Comparison of ENCODE assay signal across 8 cellular contexts in the genomic region with DNA sequence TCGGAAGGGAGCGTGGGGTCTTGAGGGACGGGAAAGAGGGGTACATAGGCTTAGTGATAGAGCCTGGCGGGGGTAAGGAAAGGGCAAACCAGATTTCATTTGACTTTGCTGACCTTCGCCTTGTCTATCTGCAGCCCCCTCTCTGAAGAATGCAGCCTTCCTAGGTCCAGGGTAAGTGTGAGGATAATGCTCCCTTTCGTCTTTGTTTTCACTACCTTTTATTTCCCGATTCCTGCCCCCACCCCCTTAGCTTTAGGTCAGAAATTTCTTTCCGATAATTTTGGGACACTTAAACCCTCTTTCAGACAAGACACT. TPM values are rescaled to one million over a fixed set of nuclear protein-coding genes. Genes with fewer than 3 reads are reported as not detected.
A peak's percentile ranks its signal among the peaks of the same experiment; 100 is the strongest.
DNase-seq lines count a peak whose midpoint lies in the region; ATAC-seq and TF ChIP-seq lines count a peak whose summit lies in the region.

No MANE protein-coding gene starts in this region.

- H3K9me3 Mint-ChIP-seq in T-helper 2 cell treated with Interferon-gamma antibody and Interleukin-4, amounts not matched to agents 5 μg/mL and 100 μg/mL, for 36 hours = no peaks in the 10 kb centered on the region

- intact Hi-C loops in testis (cut with DNase I; ENCODE audit: low total_unique reads) = no loop called here

- DNase-seq in T-helper 2 cell treated with Interferon-gamma antibody and Interleukin-4, amounts not matched to agents 5 μg/mL and 100 μg/mL, for 36 hours (ENCODE audit: low spot score) = no peak
- DNase-seq in T-helper 2 cell (no peak), adipocyte (ENCODE audit: low read depth) (no peak), testis (no peak)
- no peak for DNase-seq in effector CD8-positive, alpha-beta T cell (lab: John Stamatoyannopoulos, UW)

- H3K4me3 Mint-ChIP-seq in T-helper 2 cell treated with Interferon-gamma antibody and Interleukin-4, amounts not matched to agents 5 μg/mL and 100 μg/mL, for 36 hours = peak overlapping the region; percentile 99

- H3K36me3 ChIP-seq in adipocyte (ENCODE audit: control insufficient read depth, insufficient read depth, low read length, severe bottlenecking) (peaks cover 57% of the 10 kb centered on the region), testis (ENCODE audit: low read depth, missing control alignments) (no peaks in the 10 kb centered on the region)

- TF ChIP-seq CTCF in testis (IDR thresholded peaks at IDR 0.05) = no peak

- peak overlapping the region; percentile 97 for H3K27ac Mint-ChIP-seq in T-helper 2 cell treated with Interferon-gamma antibody and Interleukin-4, amounts not matched to agents 5 μg/mL and 100 μg/mL, for 36 hours

- H3K27ac ChIP-seq in layer of hippocampus (ENCODE audit: low read depth, low read length) (peak overlapping the region; percentile 80), testis (peak overlapping the region; percentile 81 to 85)

- H3K4me1 Mint-ChIP-seq in T-helper 2 cell treated with Interferon-gamma antibody and Interleukin-4, amounts not matched to agents 5 μg/mL and 100 μg/mL, for 36 hours (ENCODE audit: low read depth) = peaks cover 54% of the 10 kb centered on the region

- H3K4me1 ChIP-seq in adipocyte (ENCODE audit: control insufficient read depth, insufficient read depth, low read length) = peaks cover 36% of the 10 kb centered on the region
- H3K4me1 ChIP-seq in testis = peaks cover 21% of the 10 kb centered on the region

- peak overlapping the region; percentile 95 for H3K4me3 ChIP-seq in adipocyte (ENCODE audit: low read length)
- H3K4me3 ChIP-seq in testis = peak overlapping the region; percentile 83 to 98

- no peaks in the 10 kb centered on the region for H3K9me3 ChIP-seq in adipocyte (ENCODE audit: control insufficient read depth, low read length)
- H3K9me3 ChIP-seq in testis = no peaks in the 10 kb centered on the region

- peak overlapping the region; percentile 99 for H3K9ac ChIP-seq in adipocyte (ENCODE audit: low read length)

- no peaks in the 10 kb centered on the region for H3K27me3 Mint-ChIP-seq in T-helper 2 cell treated with Interferon-gamma antibody and Interleukin-4, amounts not matched to agents 5 μg/mL and 100 μg/mL, for 36 hours (ENCODE audit: low read depth)

- no peak for TF ChIP-seq POLR2A in testis (IDR thresholded peaks at IDR 0.05)

- WGBS in testis, 2 donors = 0% methylated on average over 8 of the region's 8 CpGs

- H3K27me3 ChIP-seq in adipocyte (replicated peaks; ENCODE audit: control insufficient read depth, insufficient read depth, low read length) (no peaks in the 10 kb centered on the region), layer of hippocampus (ENCODE audit: control insufficient read depth, insufficient read depth, low read length) (no peaks in the 10 kb centered on the region), testis (no peaks in the 10 kb centered on the region)

- peaks cover 53% of the 10 kb centered on the region for H3K36me3 Mint-ChIP-seq in T-helper 2 cell treated with Interferon-gamma antibody and Interleukin-4, amounts not matched to agents 5 μg/mL and 100 μg/mL, for 36 hours (ENCODE audit: low read depth)

- ATAC-seq in HG02759 (IDR thresholded peaks at IDR 0.05; ENCODE audit: unreplicated experiment) (no peak), HG02852 (IDR thresholded peaks at IDR 0.05; ENCODE audit: unreplicated experiment) (no peak)

RNA-seq across cellular contexts. Expression of gene ATP5PB, which starts 0.4 kb away (rescaled TPM):
- total RNA-seq in testis = 100 to 1,000 TPM; 183 to 188 TPM
- polyA plus RNA-seq in testis (ENCODE audit: insufficient read depth, low read depth, low replicate concordance) = 419 TPM

RNA-seq across cellular contexts. Expression of gene WDR77, which starts 0.6 kb away (rescaled TPM):
- 10 to 100 TPM; 32.6 to 33.8 TPM for total RNA-seq in testis
- 33.7 TPM for polyA plus RNA-seq in testis (ENCODE audit: insufficient read depth, low read depth, low replicate concordance)

RNA-seq across cellular contexts. Expression of gene OVGP1, which starts 22.1 kb away (rescaled TPM):
- 10 to 100 TPM in 1 of 2 donors, 1 to 10 TPM in 1; 6.8 to 19.4 TPM for total RNA-seq in testis
- 9.3 TPM for polyA plus RNA-seq in testis (ENCODE audit: insufficient read depth, low read depth, low replicate concordance)

RNA-seq across cellular contexts. Expression of gene C1orf162, which starts 24.1 kb away (rescaled TPM):
- 1 to 10 TPM; 5.4 to 6.9 TPM for total RNA-seq in testis
- 15.4 TPM for polyA plus RNA-seq in testis (ENCODE audit: insufficient read depth, low read depth, low replicate concordance)

RNA-seq across cellular contexts. Expression of gene ADORA3, which starts 53.8 kb away (rescaled TPM):
- 1 to 10 TPM; 2.8 to 3.8 TPM for total RNA-seq in testis
- polyA plus RNA-seq in testis (ENCODE audit: insufficient read depth, low read depth, low replicate concordance) = 2.5 TPM
